ENCODE assay signal across 13 cellular contexts in the genomic region with DNA sequence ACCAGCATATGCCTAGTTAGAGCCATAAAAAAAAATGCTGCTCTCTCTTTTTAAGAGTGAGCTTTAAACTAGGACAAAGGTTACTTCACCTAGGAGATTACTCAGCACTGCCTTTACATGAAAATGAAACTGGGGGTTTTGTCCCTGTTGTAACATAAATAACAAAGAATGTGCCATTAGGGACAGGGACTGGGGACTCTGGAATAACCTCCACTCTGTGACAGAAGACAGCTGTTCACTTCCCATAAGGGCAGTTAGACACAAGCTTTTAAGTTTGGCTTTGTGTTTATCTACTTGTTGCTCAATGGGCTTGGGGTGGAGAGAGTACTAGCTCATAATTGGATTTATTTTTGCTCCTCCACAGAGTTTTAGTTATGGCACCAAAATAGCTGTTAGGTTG. TPM values are rescaled to one million over a fixed set of nuclear protein-coding genes. Genes with fewer than 3 reads are reported as not detected.
DNase-seq lines count a peak whose midpoint lies in the region; ATAC-seq and TF ChIP-seq lines count a peak whose summit lies in the region.
"Had no signal": no experiment of that assay in that cellular context is flagged by ENCODE, and none has a peak within 500 bp of the region (broad histone marks: within the 10 kb centered on the region; RNA-seq: fewer than 3 reads in every experiment).

No MANE protein-coding gene starts in this region.

- no peak overlapping the region for H3K4me3 ChIP-seq in MM.1S (ENCODE audit: low read length)
- no peak overlapping the region for H3K4me3 ChIP-seq in fibroblast of pulmonary artery (replicated peaks; ENCODE audit: low read depth, low read length)

- ATAC-seq in GM21786 (IDR thresholded peaks at IDR 0.05; ENCODE audit: unreplicated experiment) (peak; percentile 27), HG02884 (IDR thresholded peaks at IDR 0.05; ENCODE audit: unreplicated experiment) (no peak)
- ATAC-seq: naive thymus-derived CD4-positive, alpha-beta T cell had no signal

- TF ChIP-seq CTCF in MM.1S (IDR thresholded peaks at IDR 0.05; ENCODE audit: low read length), result no peak
- TF ChIP-seq CTCF in fibroblast of pulmonary artery (IDR thresholded peaks at IDR 0.05; ENCODE audit: low read length, missing control alignments), result no peak

- no peaks in the 10 kb centered on the region for H3K36me3 ChIP-seq in MM.1S (replicated peaks; ENCODE audit: insufficient read depth, low read length)

- no peaks in the 10 kb centered on the region for H3K9me2 ChIP-seq in MM.1S (replicated peaks; ENCODE audit: insufficient read depth, low read length)

- no peaks in the 10 kb centered on the region for H3K79me2 ChIP-seq in MM.1S (ENCODE audit: low read length)

- DNase-seq in MM.1S, result peak; percentile 79
- DNase-seq in fibroblast of pulmonary artery (ENCODE audit: low read depth), result peak; percentile 30
- peak; percentile 46 for DNase-seq in renal cortical epithelial cell (ENCODE audit: low read depth)
- no peak for DNase-seq in SIG-M5 treated with dmso at 0.1 percent for 504 hours (lab: John Stamatoyannopoulos, UW; ENCODE audit: unreplicated experiment)
- DNase-seq in iPS-NIHi11 (ENCODE audit: low spot score), result no peak
- DNase-seq in SHP77 treated with DMSO at 0.1 percent for 48 hours (lab: John Stamatoyannopoulos, UW), result no peak
- DNase-seq: activated CD4-positive, alpha-beta T cell treated with anti-CD3 and anti-CD28 coated beads, Interleukin-2, amount 50 U/mL, for 48 hours; aorta; EL; foreskin melanocyte; naive thymus-derived CD4-positive, alpha-beta T cell had no signal

- H3K4me1 ChIP-seq in MM.1S (ENCODE audit: low read length), result peaks cover 31% of the 10 kb centered on the region

- H3F3A ChIP-seq in MM.1S (ENCODE audit: insufficient read depth, low read length), result 0 out of 2 replicates have a peak, but pooled peaks cover 4% of the 10 kb centered on the region

- no peak overlapping the region for H3K9ac ChIP-seq in MM.1S (ENCODE audit: low read length)

- peak overlapping the region; percentile 43; the same call in 1 of the 2 replicates for H3K27ac ChIP-seq in MM.1S (ENCODE audit: low read length)

- no peaks in the 10 kb centered on the region for H3K27me3 ChIP-seq in MM.1S (replicated peaks; ENCODE audit: insufficient read depth, low read length)

- H3K4me2 ChIP-seq in MM.1S (ENCODE audit: low read depth, low read length), result peak overlapping the region; percentile 56; the same call in 1 of the 2 replicates

- peak overlapping the region; percentile 61; the same call in 1 of the 2 replicates for H2AFZ ChIP-seq in MM.1S (ENCODE audit: low read length)

- H4K20me1 ChIP-seq in MM.1S (ENCODE audit: insufficient read depth, low read length), result no peaks in the 10 kb centered on the region

- H3K9me3 ChIP-seq in MM.1S (replicated peaks; ENCODE audit: insufficient read depth, low read length), result no peaks in the 10 kb centered on the region

RNA-seq across cellular contexts. Expression of a gene that starts 11.9 kb away (rescaled TPM):
- total RNA-seq in renal cortical epithelial cell, result 21.9 and 115 TPM in 2 replicates

Comparison
In these comparisons a context has a peak if more than half of its experiments do, and no peak if none do; other contexts are left out.
1. DNase-seq: peak in MM.1S (single experiment), fibroblast of pulmonary artery (single experiment) and renal cortical epithelial cell (single experiment); none in SIG-M5 treated with dmso at 0.1 percent for 504 hours (single experiment), iPS-NIHi11 (single experiment) and SHP77 treated with DMSO at 0.1 percent for 48 hours (single experiment).